ENCODE assay signal across 18 cellular contexts in genomic region chr12:15982921-15983320, GRCh38.
"Had no signal": no experiment of that assay in that cellular context is flagged by ENCODE, and none has a peak within 500 bp of the region (broad histone marks: within the 10 kb centered on the region; RNA-seq: fewer than 3 reads in every experiment).

No MANE protein-coding gene starts in this region.

- H3K4me3 ChIP-seq: adrenal gland, body of pancreas, neural progenitor cell, sigmoid colon, tibial nerve, vagina had no signal

- ATAC-seq: body of pancreas had no signal

- H3K9me3 Mint-ChIP-seq: activated CD4-positive, alpha-beta T cell treated with anti-CD3 and anti-CD28 coated beads, Interleukin-2, amount 10 ng/mL, durations not matched to agents 7 days and 5 days; activated naive CD4-positive, alpha-beta T cell treated with anti-CD3 and anti-CD28 coated beads, Interleukin-2, amount 10 ng/mL, durations not matched to agents 7 days and 5 days; central memory CD8-positive, alpha-beta T cell; neural progenitor cell; T-helper 2 cell treated with Interferon-gamma antibody and Interleukin-4, amounts not matched to agents 5 μg/mL and 100 μg/mL, for 36 hours had no signal

- H3K27me3 Mint-ChIP-seq: activated CD4-positive, alpha-beta T cell treated with anti-CD3 and anti-CD28 coated beads, Interleukin-2, amount 10 ng/mL, durations not matched to agents 7 days and 5 days; activated naive CD4-positive, alpha-beta T cell treated with anti-CD3 and anti-CD28 coated beads, Interleukin-2, amount 10 ng/mL, durations not matched to agents 7 days and 5 days; central memory CD8-positive, alpha-beta T cell had no signal

- H3K27me3 ChIP-seq: adrenal gland, body of pancreas, neural progenitor cell, sigmoid colon, tibial nerve, vagina had no signal

- H3K4me3 Mint-ChIP-seq: activated CD4-positive, alpha-beta T cell treated with anti-CD3 and anti-CD28 coated beads, Interleukin-2, amount 10 ng/mL, durations not matched to agents 7 days and 5 days; activated naive CD4-positive, alpha-beta T cell treated with anti-CD3 and anti-CD28 coated beads, Interleukin-2, amount 10 ng/mL, durations not matched to agents 7 days and 5 days; central memory CD8-positive, alpha-beta T cell; neural progenitor cell; T-helper 2 cell treated with Interferon-gamma antibody and Interleukin-4, amounts not matched to agents 5 μg/mL and 100 μg/mL, for 36 hours had no signal

- H3K27ac Mint-ChIP-seq: activated CD4-positive, alpha-beta T cell treated with anti-CD3 and anti-CD28 coated beads, Interleukin-2, amount 10 ng/mL, durations not matched to agents 7 days and 5 days; activated naive CD4-positive, alpha-beta T cell treated with anti-CD3 and anti-CD28 coated beads, Interleukin-2, amount 10 ng/mL, durations not matched to agents 7 days and 5 days; activated T-helper 2 cell treated with anti-CD3 and anti-CD28 coated beads, Interferon-gamma antibody, Interleukin-2, Interleukin-4, amounts not matched to agents 10 μg/mL and 5 μg/mL and 100 μg/mL, durations not matched to agents 14 hours and 24 hours and 36 hours; T-helper 2 cell treated with Interferon-gamma antibody and Interleukin-4, amounts not matched to agents 5 μg/mL and 100 μg/mL, for 36 hours had no signal

- H3K4me1 Mint-ChIP-seq: central memory CD8-positive, alpha-beta T cell had no signal

- H3K27ac ChIP-seq: body of pancreas, neural progenitor cell, parathyroid adenoma, sigmoid colon, tibial nerve, vagina had no signal

- DNase-seq: activated CD4-positive, alpha-beta T cell treated with anti-CD3 and anti-CD28 coated beads, Interleukin-2, amount 10 ng/mL, durations not matched to agents 7 days and 5 days; activated naive CD4-positive, alpha-beta T cell treated with anti-CD3 and anti-CD28 coated beads, Interleukin-2, amount 10 ng/mL, durations not matched to agents 7 days and 5 days; activated T-cell treated with anti-CD3 and anti-CD28 coated beads for 4 hours; adrenal gland; body of pancreas; cortex of kidney; effector CD4-positive, alpha-beta T cell; sigmoid colon; stimulated activated CD4-positive, alpha-beta T cell treated with anti-CD3 and anti-CD28 coated beads, Interleukin-12 subunit alpha, Interleukin-12 subunit beta, amount 100 ng/mL, for 4 hours; stimulated activated naive CD4-positive, alpha-beta T cell; substantia nigra had no signal

- H3K36me3 ChIP-seq: adrenal gland, neural progenitor cell had no signal
